In the genomic region with DNA sequence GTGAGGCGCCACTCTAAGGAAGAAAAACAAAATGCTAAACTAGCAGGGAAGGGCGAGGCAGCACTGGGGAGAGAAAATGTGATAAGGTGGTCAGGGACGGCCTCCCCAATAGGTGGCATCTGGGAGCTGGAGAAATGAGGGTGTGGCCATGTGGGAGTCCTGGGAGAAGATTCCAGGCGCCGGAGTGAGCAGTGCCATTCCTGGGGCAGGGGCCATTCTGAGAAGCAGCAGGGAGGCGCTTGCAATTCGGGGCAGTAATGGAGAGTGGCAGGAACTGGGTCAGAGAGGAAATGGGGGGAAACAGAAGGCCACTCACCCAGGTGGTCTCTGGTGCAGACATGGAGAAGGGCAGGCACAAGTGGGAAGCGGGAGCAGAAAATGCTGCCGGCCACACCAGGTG, we compare ENCODE assay signal across 14 cellular contexts.
DNase-seq lines count a peak whose midpoint lies in the region; ATAC-seq, FAIRE-seq and TF ChIP-seq lines count a peak whose summit lies in the region.
"Had no signal": no experiment of that assay in that cellular context is flagged by ENCODE, and none has a peak within 500 bp of the region (broad histone marks: within the 10 kb centered on the region; RNA-seq: fewer than 3 reads in every experiment).

No MANE protein-coding gene starts in this region.

- no peak overlapping the region for H4K91ac ChIP-seq in H1 (replicated peaks; ENCODE audit: insufficient read length, low read length)

- no peaks in the 10 kb centered on the region for H3K79me2 ChIP-seq in H1 (ENCODE audit: control insufficient read depth in 1 of 2, insufficient read depth in 2 of 2, low read length in 2 of 2)

- H2BK5ac ChIP-seq in H1 (ENCODE audit: low read depth, low read length): no peak overlapping the region

- CTCF ChIA-PET in H1 (lab: Charles Lee; ENCODE audit: partially characterized antibody): interaction anchor here (0.9 to 2.0 kb wide), 8 partner anchors 12 to 238 kb away, joined by 3 to 8 read pairs (median 3); no protein-coding TSS in a partner anchor

- no peak for TF ChIP-seq EP300 in H1 (IDR thresholded peaks at IDR 0.05; ENCODE audit: borderline replicate concordance in 1 of 2, low read depth in 2 of 2, low read length in 2 of 2)

- H3K9me3 ChIP-seq in BE2C: no peaks in the 10 kb centered on the region
- H3K9me3 ChIP-seq in H1 (ENCODE audit: insufficient read depth in 2 of 2, low read depth in 1 of 2, low read length in 1 of 2): no peaks in the 10 kb centered on the region
- H3K9me3 ChIP-seq in liver (ENCODE audit: control insufficient read depth in 4 of 4, low read length in 3 of 4): no peaks in the 10 kb centered on the region
- H3K9me3 ChIP-seq: gastrocnemius medialis had no signal

- no peak overlapping the region for H3K4ac ChIP-seq in H1 (replicated peaks; ENCODE audit: insufficient read length, low read depth, low read length)

- POLR2A ChIA-PET in H1 (lab: Charles Lee; ENCODE audit: partially characterized antibody): no interaction called here

- no peak overlapping the region for H3K4me3 ChIP-seq in BE2C (ENCODE audit: low read depth, low read length)
- no peak overlapping the region for H3K4me3 ChIP-seq in H1 (ENCODE audit: extremely low read depth in 1 of 4, insufficient read depth in 2 of 4, low read depth in 3 of 4, low read length in 4 of 4)
- no peak overlapping the region for H3K4me3 ChIP-seq in liver (ENCODE audit: low read depth in 1 of 3, low read length in 3 of 3)
- H3K4me3 ChIP-seq: gastrocnemius medialis, sigmoid colon had no signal

- no peak overlapping the region for H3K14ac ChIP-seq in H1 (ENCODE audit: insufficient read length)

- FAIRE-seq in H1 (lab: Jason Lieb, UNC) (no peak), D721Med (lab: Jason Lieb, UNC) (no peak)

- H3K4me1 ChIP-seq in BE2C: no peaks in the 10 kb centered on the region
- 0 out of 7 replicates have a peak, but pooled peaks cover 0 to 2% (median 0%) of the 10 kb centered on the region in 4 experiments for H3K4me1 ChIP-seq in H1 (replicated peaks in 1 of 4; ENCODE audit: control insufficient read depth in 3 of 4, insufficient read depth in 4 of 4, low read length in 3 of 4)
- H3K4me1 ChIP-seq in liver (ENCODE audit: control insufficient read depth in 4 of 4, insufficient read depth in 4 of 4, low read length in 3 of 4): peaks cover 0 to 2% (median 0%) of the 10 kb centered on the region in 4 donors
- H3K4me1 ChIP-seq: gastrocnemius medialis, sigmoid colon had no signal

- no peak overlapping the region for H3K27ac ChIP-seq in H1 (ENCODE audit: low read depth, low read length)
- H3K27ac ChIP-seq in liver (ENCODE audit: low read depth in 1 of 2, low read length in 2 of 2): no peak overlapping the region
- H3K27ac ChIP-seq: gastrocnemius medialis, sigmoid colon had no signal

- H4K5ac ChIP-seq in H1 (ENCODE audit: insufficient read length, low read depth, low read length): no peak overlapping the region

- H4K20me1 ChIP-seq in H1 (replicated peaks in 1 of 2; ENCODE audit: control insufficient read depth in 1 of 2, insufficient read depth in 2 of 2, low read length in 2 of 2): peaks cover 0 to 1% of the 10 kb centered on the region in 2 experiments

- no peak overlapping the region for H3K4me2 ChIP-seq in H1 (ENCODE audit: insufficient read depth in 1 of 2, low read depth in 2 of 2, low read length in 2 of 2)

- TF ChIP-seq CTCF in BE2C (IDR thresholded peaks at IDR 0.05; ENCODE audit: low read depth, low read length) (peak; percentile 47), H1 (IDR thresholded peaks at IDR 0.05; ENCODE audit: control extremely low read depth in 1 of 3, insufficient read depth in 1 of 3, low read depth in 1 of 3, low read length in 3 of 3) (peak; percentile 51 to 54 (median 53)), liver (IDR thresholded peaks at IDR 0.05; ENCODE audit: low read depth, low read length, missing input control) (no peak), D721Med (IDR thresholded peaks at IDR 0.05; ENCODE audit: insufficient read depth, missing control alignments) (no peak)

- no peaks in the 10 kb centered on the region for H3K36me3 ChIP-seq in BE2C
- no peaks in the 10 kb centered on the region for H3K36me3 ChIP-seq in H1 (ENCODE audit: control insufficient read depth in 2 of 4, insufficient read depth in 4 of 4, low read length in 3 of 4)
- H3K36me3 ChIP-seq in liver (ENCODE audit: control insufficient read depth in 4 of 4, insufficient read depth in 3 of 4, low read depth in 1 of 4, low read length in 3 of 4): no peaks in the 10 kb centered on the region
- H3K36me3 ChIP-seq: gastrocnemius medialis, sigmoid colon had no signal

- no peak overlapping the region for H2BK15ac ChIP-seq in H1 (ENCODE audit: low read length)

- no peak for TF ChIP-seq POLR2A in H1 (IDR thresholded peaks at IDR 0.05; ENCODE audit: control extremely low read depth in 1 of 2, low read depth in 2 of 2, low read length in 2 of 2)

- H3K56ac ChIP-seq in H1 (replicated peaks; ENCODE audit: insufficient read length, low read depth, low read length): no peak overlapping the region

- no peak overlapping the region for H2AK5ac ChIP-seq in H1 (ENCODE audit: low read depth, low read length)

- peak; percentile 39 to 62 for TF ChIP-seq RAD21 in H1 (IDR thresholded peaks at IDR 0.05 in 1 of 2, conservative IDR thresholded peaks at IDR 0.05 in 1 of 2; ENCODE audit: low read depth in 2 of 2, low read length in 2 of 2)
- peak; percentile 42 to 70 for TF ChIP-seq RAD21 in liver (IDR thresholded peaks at IDR 0.05)

- 57% methylated on average over 9 of the region's 9 CpGs; no CpG with 5 or more reads in 1 of the 2 experiments for WGBS in H1 (ENCODE audit: extremely low coverage in 1 of 2, insufficient coverage in 1 of 2, insufficient read length in 1 of 2, insufficient replicate concordance in 2 of 2, low coverage in 1 of 2, low lambda C conversion rate in 2 of 2, missing lambda C conversion rate in 1 of 2), 2 experiments
- WGBS in liver: 80% methylated on average over 9 of the region's 9 CpGs

- no peak overlapping the region for H2BK120ac ChIP-seq in H1 (replicated peaks; ENCODE audit: low read depth, low read length)

- H3K18ac ChIP-seq in H1 (ENCODE audit: extremely low read depth, low read length): peak overlapping the region; percentile 32; the same call in 1 of the 2 replicates

- no peak overlapping the region for H3K23ac ChIP-seq in H1 (ENCODE audit: insufficient read length)

- no peak overlapping the region; the same call in 1 of the 2 replicates for H2BK20ac ChIP-seq in H1 (ENCODE audit: low read length)

- no peak overlapping the region for H3K9ac ChIP-seq in H1 (replicated peaks in 1 of 4; ENCODE audit: extremely low read depth in 1 of 4, low read depth in 3 of 4, low read length in 3 of 4)
- no peak overlapping the region for H3K9ac ChIP-seq in liver (ENCODE audit: low read depth in 1 of 2, low read length in 2 of 2)

- peak overlapping the region; percentile 82; the same call in 1 of the 2 replicates for H4K8ac ChIP-seq in H1 (ENCODE audit: extremely low read depth, insufficient read depth, low read length)

- no peak for ATAC-seq in HG03159 (IDR thresholded peaks at IDR 0.05; ENCODE audit: unreplicated experiment)
- ATAC-seq: gastrocnemius medialis had no signal

- no peaks in the 10 kb centered on the region for H3K79me1 ChIP-seq in H1 (ENCODE audit: low read depth, low read length)

- DNase-seq in BE2C: peak; percentile 31
- DNase-seq in NCI-H1092 (lab: John Stamatoyannopoulos, UW): peak; percentile 1
- DNase-seq in H1 (ENCODE audit: low read depth in 1 of 2, low spot score in 2 of 2): peak; percentile 39 to 57
- DNase-seq in stimulated activated naive CD4-positive, alpha-beta T cell (lab: John Stamatoyannopoulos, UW): no peak
- no peak for DNase-seq in D721Med (ENCODE audit: insufficient read length, low spot score)
- DNase-seq in stimulated activated CD4-positive, alpha-beta T cell treated with anti-CD3 and anti-CD28 coated beads, Interleukin-2, amount 100 ng/mL, for 48 hours: no peak
- DNase-seq: activated naive CD8-positive, alpha-beta T cell treated with anti-CD3 and anti-CD28 coated beads, Interleukin-2, amount 10 ng/mL, durations not matched to agents 7 days and 5 days; gastrocnemius medialis; midbrain; NCI-H1930; sigmoid colon; T-helper 9 cell had no signal

- no peak overlapping the region for H2AFZ ChIP-seq in H1 (ENCODE audit: low read length)

- no peak overlapping the region; the same call in 1 of the 2 replicates for H2BK12ac ChIP-seq in H1 (ENCODE audit: low read depth, low read length)

- no peaks in the 10 kb centered on the region for H3K23me2 ChIP-seq in H1 (ENCODE audit: low read depth, low read length)

- H3K27me3 ChIP-seq in BE2C (no peaks in the 10 kb centered on the region), H1 (replicated peaks in 1 of 4; ENCODE audit: control insufficient read depth in 3 of 4, extremely low read depth in 1 of 4, insufficient read depth in 3 of 4, low read length in 3 of 4) (no peaks in the 10 kb centered on the region), liver (ENCODE audit: control insufficient read depth in 4 of 4, insufficient read depth in 4 of 4, low read length in 3 of 4) (no peaks in the 10 kb centered on the region)
- H3K27me3 ChIP-seq: gastrocnemius medialis, sigmoid colon had no signal

TF ChIP-seq in H1, 55 proteins besides CTCF, POLR2A, EP300 and RAD21:
- TF ChIP-seq YY1 (IDR thresholded peaks at IDR 0.05; ENCODE audit: low read depth, low read length) (0 out of 2 replicates have a peak, but pooled peaks have one; percentile 37), TEAD4 (IDR thresholded peaks at IDR 0.05; ENCODE audit: low read depth, low read length) (peak; percentile 46; the same call in 1 of the 2 replicates), RNF2 (IDR thresholded peaks at IDR 0.05; ENCODE audit: borderline replicate concordance, low read depth, low read length, missing control alignments, poor library complexity, severe bottlenecking) (no peak)

TF ChIP-seq in liver, 16 proteins besides CTCF, POLR2A, EP300 and RAD21 (continues in another document):
- TF ChIP-seq FOXA2 (IDR thresholded peaks at IDR 0.05): no peak
- TF ChIP-seq, protein P1, sequence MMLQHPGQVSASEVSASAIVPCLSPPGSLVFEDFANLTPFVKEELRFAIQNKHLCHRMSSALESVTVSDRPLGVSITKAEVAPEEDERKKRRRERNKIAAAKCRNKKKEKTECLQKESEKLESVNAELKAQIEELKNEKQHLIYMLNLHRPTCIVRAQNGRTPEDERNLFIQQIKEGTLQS (IDR thresholded peaks at IDR 0.05): no peak
- TF ChIP-seq NR2F2 (IDR thresholded peaks at IDR 0.05): no peak
- no peak for TF ChIP-seq JUND (IDR thresholded peaks at IDR 0.05)
- TF ChIP-seq, protein P2, sequence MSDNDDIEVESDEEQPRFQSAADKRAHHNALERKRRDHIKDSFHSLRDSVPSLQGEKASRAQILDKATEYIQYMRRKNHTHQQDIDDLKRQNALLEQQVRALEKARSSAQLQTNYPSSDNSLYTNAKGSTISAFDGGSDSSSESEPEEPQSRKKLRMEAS (IDR thresholded peaks at IDR 0.05): no peak
- TF ChIP-seq HNF4A (conservative IDR thresholded peaks at IDR 0.05): no peak
- no peak for TF ChIP-seq HNF4G (IDR thresholded peaks at IDR 0.05)

Comparison
In these comparisons a context has a peak if more than half of its experiments do, and no peak if none do; other contexts are left out.
1. DNase-seq: peak in BE2C (single experiment), NCI-H1092 (single experiment) and H1 (2 of 2); none in stimulated activated naive CD4-positive, alpha-beta T cell (0 of 6), D721Med (single experiment) and stimulated activated CD4-positive, alpha-beta T cell treated with anti-CD3 and anti-CD28 coated beads, Interleukin-2, amount 100 ng/mL, for 48 hours (0 of 2).
2. CTCF ChIP-seq: peak in BE2C (single experiment) and H1 (3 of 3); none in liver (single experiment) and D721Med (single experiment).